In the genomic region with DNA sequence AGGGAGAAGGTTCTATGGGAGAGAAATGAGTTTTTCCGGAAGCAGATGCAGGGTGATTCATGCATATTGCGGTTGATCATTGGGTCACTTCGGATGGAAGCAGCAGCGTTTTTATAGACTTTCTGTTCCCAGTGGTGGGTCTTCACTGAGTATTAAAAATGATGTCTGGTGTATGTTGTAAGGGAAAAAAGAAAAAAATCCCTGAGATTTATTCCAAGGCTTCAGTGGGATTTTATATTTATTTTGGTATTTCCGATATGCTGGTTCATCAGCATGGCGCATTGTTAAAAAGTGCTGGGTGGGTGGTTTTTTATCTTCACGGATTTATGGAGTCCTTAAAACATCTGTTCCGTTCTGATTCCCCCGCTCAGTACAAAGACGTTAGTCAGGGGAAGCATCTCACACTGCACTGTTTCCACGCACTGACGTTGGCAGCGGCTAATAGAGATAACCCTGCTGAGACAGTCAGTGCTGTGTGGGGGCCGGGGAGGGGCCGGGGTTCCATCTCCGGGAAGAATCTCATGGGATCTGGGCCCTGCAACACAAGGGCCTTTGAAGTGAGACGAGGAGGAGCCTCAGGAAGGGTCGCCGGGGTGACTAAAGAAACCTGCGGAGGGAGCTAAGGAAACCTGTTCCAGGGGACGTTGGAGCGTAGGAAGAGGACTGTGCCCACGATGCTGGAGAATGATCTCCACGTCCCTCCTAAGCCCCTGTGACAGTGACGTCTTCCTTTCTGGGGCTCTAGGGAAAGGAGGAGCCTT, we compare ENCODE assay signal across 1 cellular context.
TF ChIP-seq lines count a peak whose summit lies in the region.

No MANE protein-coding gene starts in this region.

TF ChIP-seq in H1, 55 proteins besides CTCF, POLR2A, EP300 and RAD21 (continued from another document):
- TF ChIP-seq RFX5 (IDR thresholded peaks at IDR 0.05; ENCODE audit: borderline replicate concordance, low read depth, low read length) (no peak), FOSL1 (IDR thresholded peaks at IDR 0.05; ENCODE audit: insufficient read depth, low read depth, low read length) (no peak), BRCA1 (IDR thresholded peaks at IDR 0.05; ENCODE audit: low read depth, low read length) (no peak)
TF ChIP-seq in H1: peak in this region for 0.
